In genomic region chr10:10313099-10313875, GRCh38 we compare ENCODE assay signal across 26 cellular contexts.
DNase-seq lines count a peak whose midpoint lies in the region; ATAC-seq and TF ChIP-seq lines count a peak whose summit lies in the region.
"Had no signal": no experiment of that assay in that cellular context is flagged by ENCODE, and none has a peak within 500 bp of the region (broad histone marks: within the 10 kb centered on the region; RNA-seq: fewer than 3 reads in every experiment).

No MANE protein-coding gene starts in this region.

- no peak overlapping the region; the same call in 1 of the 2 replicates for H2BK20ac ChIP-seq in IMR-90 (ENCODE audit: low read depth, low read length)

- H3K9me3 ChIP-seq in IMR-90 (ENCODE audit: control insufficient read depth, insufficient read depth, low read length), result no peaks in the 10 kb centered on the region
- H3K9me3 ChIP-seq: breast epithelium, Peyer's patch, spleen, uterus had no signal

- H3K9me1 ChIP-seq in IMR-90 (ENCODE audit: insufficient read depth, low read length), result no peaks in the 10 kb centered on the region

- WGBS in IMR-90 (ENCODE audit: extremely low coverage in 2 of 2, insufficient read length in 1 of 2), 2 experiments, result no CpG with 5 or more reads among the region's 3 CpGs

- H4K5ac ChIP-seq in IMR-90 (ENCODE audit: low read depth, low read length), result no peak overlapping the region

- intact Hi-C loops in IMR-90 (cut with micrococcal nuclease), result no loop called here

- no peaks in the 10 kb centered on the region for H3K36me3 ChIP-seq in ACC112 (ENCODE audit: insufficient read depth, low read length)
- H3K36me3 ChIP-seq in IMR-90 (ENCODE audit: control insufficient read depth, insufficient read depth, low read length), result no peaks in the 10 kb centered on the region
- H3K36me3 ChIP-seq: breast epithelium, Peyer's patch, spleen, uterus had no signal

- CTCF ChIA-PET in IMR-90 (lab: Yijun Ruan, JAX), result no interaction called here

- H3K4me3 ChIP-seq in ACC112 (ENCODE audit: low read depth, low read length), result no peak overlapping the region
- H3K4me3 ChIP-seq in IMR-90 (ENCODE audit: insufficient read depth, low read depth, low read length), result no peak overlapping the region
- no peak overlapping the region for H3K4me3 ChIP-seq in astrocyte of the spinal cord (ENCODE audit: low read depth, low read length)
- H3K4me3 ChIP-seq: breast epithelium, Peyer's patch, spleen, uterus had no signal

- no peak overlapping the region for H3K4ac ChIP-seq in IMR-90 (ENCODE audit: low read depth, low read length)

- H3K18ac ChIP-seq in IMR-90 (ENCODE audit: low read depth, low read length), result no peak overlapping the region

- H3K4me1 ChIP-seq in ACC112 (ENCODE audit: control insufficient read depth, insufficient read depth, low read length, unreplicated experiment), result peaks cover 5% of the 10 kb centered on the region
- no peaks in the 10 kb centered on the region for H3K4me1 ChIP-seq in IMR-90 (ENCODE audit: control insufficient read depth, insufficient read depth, low read length)
- H3K4me1 ChIP-seq: breast epithelium, Peyer's patch, spleen, uterus had no signal

- no peak overlapping the region for H2BK120ac ChIP-seq in IMR-90 (ENCODE audit: low read depth, low read length)

- no peak overlapping the region for H3K23ac ChIP-seq in IMR-90 (ENCODE audit: low read depth, low read length)

- in situ Hi-C loops in IMR-90 (cut with MboI; ENCODE audit: low sequenced_read_pairs), result no loop called here
- in situ Hi-C loops in astrocyte of the spinal cord (cut with HindIII; ENCODE audit: low sequenced_read_pairs), result no loop called here

- H2AFZ ChIP-seq in ACC112 (ENCODE audit: low read length, unreplicated experiment) (no peak overlapping the region), IMR-90 (replicated peaks; ENCODE audit: low read length, poor library complexity) (no peak overlapping the region)

- H3K79me1 ChIP-seq in IMR-90 (ENCODE audit: low read depth in 1 of 2, low read length in 2 of 2), result no peaks in the 10 kb centered on the region

- no peak for TF ChIP-seq RAD21 in IMR-90 (IDR thresholded peaks at IDR 0.05; ENCODE audit: low read length)

- H4K91ac ChIP-seq in IMR-90 (ENCODE audit: insufficient read depth, low read depth, low read length), result no peak overlapping the region

- BruUV-seq in IMR-90 (replicated peaks; lab: Mats Ljungman, UMichigan), result no TSS peak

- no peak overlapping the region for H3K56ac ChIP-seq in IMR-90 (ENCODE audit: extremely low read depth, insufficient read depth, low read length)

- no peak overlapping the region for H3K4me2 ChIP-seq in IMR-90 (ENCODE audit: low read depth, low read length)

- ATAC-seq in IMR-90 (ENCODE audit: low read depth) (peak; percentile 75), GM21576 (IDR thresholded peaks at IDR 0.05; ENCODE audit: unreplicated experiment) (no peak), HG03571 (IDR thresholded peaks at IDR 0.05; ENCODE audit: unreplicated experiment) (no peak)
- ATAC-seq: activated CD4-positive, alpha-beta T cell treated with anti-CD3 and anti-CD28 coated beads for 36 hours; activated T-helper 17 cell treated with anti-CD3 and anti-CD28 coated beads, Interleukin-2, amount 50 U/mL, for 72 hours; left ventricle myocardium superior; stimulated activated naive CD8-positive, alpha-beta T cell treated with anti-CD3 and anti-CD28 coated beads, Interleukin-15, amount 100 ng/mL, for 72 hours had no signal

- no peak for TF ChIP-seq CTCF in IMR-90 (conservative IDR thresholded peaks at IDR 0.05; ENCODE audit: low read depth, low read length)
- TF ChIP-seq CTCF in astrocyte of the spinal cord (IDR thresholded peaks at IDR 0.05; ENCODE audit: low read depth, low read length), result no peak

- DNase-seq in IMR-90 (peak; percentile 28), astrocyte of the spinal cord (ENCODE audit: low read depth, low spot score) (peak; percentile 66), left kidney (ENCODE audit: low read depth, low spot score) (peak; percentile 33), CD1c-positive myeloid dendritic cell (ENCODE audit: extremely low spot score) (no peak)
- DNase-seq in effector CD4-positive, alpha-beta T cell, result no peak
- DNase-seq: activated CD4-positive, alpha-beta T cell treated with anti-CD3 and anti-CD28 coated beads for 36 hours; activated naive CD4-positive, alpha-beta T cell treated with anti-CD3 and anti-CD28 coated beads, Interleukin-2, amount 50 U/mL, for 16 hours; DMS79 treated with DMSO at 0.1 percent for 48 hours; islet precursor cell; KBM-7; left ventricle myocardium superior; MM.1S; NCI-H1930; NCI-H226; NCI-H774; Peyer's patch; SHP77; spleen; stimulated activated CD8-positive, alpha-beta memory T cell treated with anti-CD3 and anti-CD28 coated beads, Interleukin-4, amount 100 ng/mL, for 48 hours; stimulated activated naive CD8-positive, alpha-beta T cell treated with anti-CD3 and anti-CD28 coated beads, Interleukin-15, amount 100 ng/mL, for 72 hours; uterus had no signal

- no peaks in the 10 kb centered on the region for H3K27me3 ChIP-seq in ACC112 (ENCODE audit: insufficient read depth, low read length)
- H3K27me3 ChIP-seq in IMR-90 (ENCODE audit: control insufficient read depth, insufficient read depth, low read length), result no peaks in the 10 kb centered on the region
- H3K27me3 ChIP-seq: breast epithelium, Peyer's patch, spleen, uterus had no signal

- H3K79me2 ChIP-seq in ACC112 (ENCODE audit: control insufficient read depth, insufficient read depth, low read length, unreplicated experiment), result no peaks in the 10 kb centered on the region

- no peak overlapping the region for H2AK9ac ChIP-seq in IMR-90 (replicated peaks; ENCODE audit: low read depth, low read length, poor library complexity)

- TF ChIP-seq POLR2A in IMR-90 (IDR thresholded peaks at IDR 0.05; ENCODE audit: low read depth, low read length), result no peak

- no peak overlapping the region for H3K14ac ChIP-seq in IMR-90 (replicated peaks; ENCODE audit: low read depth, low read length)

- no peak overlapping the region for H4K8ac ChIP-seq in IMR-90 (ENCODE audit: low read depth in 2 of 2, low read length in 2 of 2)

- no peaks in the 10 kb centered on the region for H4K20me1 ChIP-seq in IMR-90 (ENCODE audit: insufficient read depth, low read length)

- no peak overlapping the region for H2AK5ac ChIP-seq in IMR-90 (ENCODE audit: low read depth, low read length)

- POLR2A ChIA-PET in IMR-90 (lab: Charles Lee; ENCODE audit: unreplicated experiment), result no interaction called here

- H2BK5ac ChIP-seq in IMR-90 (ENCODE audit: low read depth, low read length, poor library complexity, severe bottlenecking), result no peak overlapping the region

- no peak overlapping the region for H3K9ac ChIP-seq in IMR-90 (ENCODE audit: low read depth, low read length)

- dilution Hi-C loops in IMR-90 (cut with HindIII; ENCODE audit: low sequenced_read_pairs, unreplicated experiment), result no loop called here

- H2BK15ac ChIP-seq in IMR-90 (ENCODE audit: low read depth, low read length), result no peak overlapping the region

- H3K27ac ChIP-seq in ACC112 (ENCODE audit: low read depth, low read length) (peak overlapping the region; percentile 4; the same call in 1 of the 2 replicates), IMR-90 (ENCODE audit: insufficient read depth, low read length) (no peak overlapping the region)
- H3K27ac ChIP-seq: breast epithelium, Peyer's patch, spleen, uterus had no signal

TF ChIP-seq in IMR-90, 13 proteins besides CTCF, POLR2A, EP300 and RAD21:
- TF ChIP-seq MAFK (IDR thresholded peaks at IDR 0.05; ENCODE audit: low read depth, low read length) (no peak), CHD1 (IDR thresholded peaks at IDR 0.05; ENCODE audit: low read depth, low read length) (no peak), MAZ (IDR thresholded peaks at IDR 0.05; ENCODE audit: borderline replicate concordance, low read depth, low read length) (no peak), BHLHE40 (IDR thresholded peaks at IDR 0.05; ENCODE audit: low read depth, low read length) (no peak), ELK1 (IDR thresholded peaks at IDR 0.05; ENCODE audit: borderline replicate concordance, low read depth, low read length) (no peak), USF2 (IDR thresholded peaks at IDR 0.05; ENCODE audit: low read depth, low read length) (no peak), FOS (IDR thresholded peaks at IDR 0.05; ENCODE audit: low read depth, low read length) (no peak)

Comparison
In these comparisons a context has a peak if more than half of its experiments do, and no peak if none do; other contexts are left out.
1. DNase-seq: peak in IMR-90 (single experiment), astrocyte of the spinal cord (single experiment) and left kidney (single experiment); none in CD1c-positive myeloid dendritic cell (single experiment) and effector CD4-positive, alpha-beta T cell (single experiment).